In the genomic region with DNA sequence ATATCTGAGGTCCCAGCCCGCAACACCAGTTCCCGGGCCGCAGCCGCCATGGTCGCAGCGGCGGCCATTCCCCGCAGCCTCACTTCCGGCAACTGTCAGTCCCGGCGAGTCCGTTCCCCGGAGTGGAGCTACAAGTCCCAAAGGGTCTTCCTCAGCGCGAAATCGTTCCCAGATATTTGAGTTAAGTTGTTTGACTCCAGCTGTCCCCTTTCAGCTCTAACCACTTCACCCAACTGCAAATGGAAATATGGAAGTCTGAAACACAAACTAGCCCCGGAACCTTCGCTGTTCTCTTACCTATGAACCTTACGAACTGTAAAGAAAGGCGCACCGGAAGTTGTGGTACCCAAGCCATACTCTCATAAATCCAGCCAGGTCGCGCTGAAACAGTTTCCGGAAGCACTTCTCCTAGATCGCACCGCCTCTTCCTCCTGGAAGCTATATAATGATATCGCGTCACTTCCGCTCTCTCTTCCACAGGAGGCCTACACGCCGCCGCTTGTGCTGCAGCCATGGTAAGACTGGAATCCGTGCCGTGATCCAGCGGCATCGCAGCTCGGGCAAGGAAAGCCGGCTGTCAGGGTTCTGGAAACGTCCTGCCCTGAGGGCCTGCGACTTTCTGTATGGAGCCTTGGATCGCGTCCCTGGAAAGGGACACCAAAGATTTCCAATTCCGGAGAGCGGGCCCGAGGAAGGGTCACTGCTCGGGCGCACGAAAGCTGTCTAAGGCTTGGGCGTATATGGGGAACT, we compare ENCODE assay signal across 8 cellular contexts. TPM values are rescaled to one million over a fixed set of nuclear protein-coding genes. Genes with fewer than 3 reads are reported as not detected.
DNase-seq lines count a peak whose midpoint lies in the region; ATAC-seq, FAIRE-seq and TF ChIP-seq lines count a peak whose summit lies in the region.

Gene RPS18, plus strand, starts transcription at position 468 of the 750 bp plus-strand sequence. Its CDS starts 45 bp downstream, at position 513.
Gene VPS52, minus strand, starts transcription at position 269 of the 750 bp plus-strand sequence. Its CDS starts 201 bp downstream, at position 68.

- intact Hi-C loops in kidney (cut with DNase I), result no loop called here

- H3K9me3 ChIP-seq in kidney (ENCODE audit: control insufficient read depth in 1 of 2, low read length in 2 of 2), result no peaks in the 10 kb centered on the region

- peak within 1 kb of the TSS; percentile 91 to 93 for H3K27ac ChIP-seq in kidney (ENCODE audit: low read depth in 2 of 2, low read length in 2 of 2)

- TF ChIP-seq CTCF in AG10803 (conservative IDR thresholded peaks at IDR 0.05; ENCODE audit: low read length), result no peak
- no peak for TF ChIP-seq CTCF in kidney (IDR thresholded peaks at IDR 0.05; ENCODE audit: borderline replicate concordance, extremely low read depth, insufficient read depth)

- peak; percentile 99 for DNase-seq in AG10803 (ENCODE audit: low read depth)
- DNase-seq in NCI-H460 (ENCODE audit: extremely low read depth, low read depth), result peak; percentile 97
- peak; percentile 81 for DNase-seq in activated CD4-positive, CD25-positive, alpha-beta regulatory T cell treated with anti-CD3 and anti-CD28 coated beads, Interleukin-2, amount 50 U/mL, for 72 hours
- DNase-seq in cerebellar nuclear complex (lab: John Stamatoyannopoulos, UW), result peak; percentile 76 to 81
- peak; percentile 96 for DNase-seq in kidney
- DNase-seq in stimulated activated CD4-positive, alpha-beta T cell treated with anti-CD3 and anti-CD28 coated beads, Interleukin-15, amount 100 ng/mL, for 24 hours, result peak; percentile 91

- peaks cover 23 to 45% of the 10 kb centered on the region in 2 donors for H3K36me3 ChIP-seq in kidney (ENCODE audit: control insufficient read depth in 1 of 2, insufficient read depth in 2 of 2, low read length in 2 of 2)

- ATAC-seq in GM19043 (IDR thresholded peaks at IDR 0.05; ENCODE audit: low read depth, unreplicated experiment) (peak; percentile 71), HG03378 (IDR thresholded peaks at IDR 0.05; ENCODE audit: unreplicated experiment) (peak; percentile 83)

- peaks cover 16 to 31% of the 10 kb centered on the region in 2 donors for H3K4me1 ChIP-seq in kidney (ENCODE audit: control insufficient read depth in 1 of 2, insufficient read depth in 1 of 2, low read depth in 1 of 2, low read length in 2 of 2)

- peak within 1 kb of the TSS; percentile 94 to 95 for H3K9ac ChIP-seq in kidney (ENCODE audit: low read length in 2 of 2)

- peak within 1 kb of the TSS; percentile 96 for H3K4me3 ChIP-seq in AG10803 (ENCODE audit: low read length)
- peak within 1 kb of the TSS; percentile 84 to 94 for H3K4me3 ChIP-seq in kidney (ENCODE audit: low read length in 2 of 2)

- FAIRE-seq in kidney (lab: Jason Lieb, UNC), result peak; percentile 56

RNA-seq across cellular contexts. Expression of gene RPS18, which starts in this region (rescaled TPM):
- total RNA-seq in NCI-H460 (2014; rRNA removed; shearing (Covaris generic)), result 4,945 and 5,414 TPM in 2 replicates
- 2,196 and 2,697 TPM in 2 replicates for polyA plus RNA-seq in NCI-H460 (2014; cell fraction: nucleus; rRNA removed)
- total RNA-seq in kidney, result 1,706 TPM
- 2,618 TPM for polyA plus RNA-seq in kidney (ENCODE audit: insufficient read depth, low read depth, low replicate concordance)

RNA-seq across cellular contexts. Expression of gene VPS52, which starts in this region (rescaled TPM):
- total RNA-seq in NCI-H460 (2014; rRNA removed; shearing (Covaris generic)), result 36.0 and 39.7 TPM in 2 replicates
- 57.1 and 57.6 TPM in 2 replicates for polyA plus RNA-seq in NCI-H460 (2014; cell fraction: nucleus; rRNA removed)
- 64.4 TPM for total RNA-seq in kidney
- polyA plus RNA-seq in kidney (ENCODE audit: insufficient read depth, low read depth, low replicate concordance), result 35.8 TPM

Comparison
In these comparisons a context has a peak if more than half of its experiments do, and no peak if none do; other contexts are left out.
1. Peak in every context shown above with its lines: DNase-seq, ATAC-seq, H3K4me3 ChIP-seq and H3K27ac ChIP-seq.